29 cellular contexts compared by ENCODE assay signal in the genomic region with DNA sequence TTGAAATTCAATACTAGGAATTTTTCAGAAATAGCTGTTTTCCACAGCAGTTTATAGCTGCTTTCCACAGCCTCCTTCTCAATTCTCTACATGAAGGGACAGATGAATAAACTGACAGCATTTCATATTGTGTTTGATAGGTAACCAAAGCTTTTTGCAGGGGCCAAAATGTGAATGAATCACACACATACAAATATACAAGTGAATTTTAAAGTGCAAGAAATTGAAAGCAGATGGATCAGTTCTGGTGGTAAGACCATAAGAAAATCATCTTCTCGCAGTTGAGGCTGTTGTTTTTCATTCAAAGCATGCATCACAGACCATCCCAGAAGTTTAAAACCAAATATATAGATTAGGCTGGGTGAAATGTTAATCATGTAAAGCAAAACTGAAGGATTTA.
"Had no signal": no experiment of that assay in that cellular context is flagged by ENCODE, and none has a peak within 500 bp of the region (broad histone marks: within the 10 kb centered on the region; RNA-seq: fewer than 3 reads in every experiment).

No MANE protein-coding gene starts in this region.

- H3K4me3 ChIP-seq: ascending aorta, coronary artery, dorsolateral prefrontal cortex, gastroesophageal sphincter had no signal

- H3K4me1 Mint-ChIP-seq: activated B cell treated with CpG ODN at 0.5 μM for 24 hours; activated naive CD4-positive, alpha-beta T cell treated with anti-CD3 and anti-CD28 coated beads, Interleukin-2, amount 50 U/mL, for 24 hours; activated naive CD8-positive, alpha-beta T cell treated with anti-CD3 and anti-CD28 coated beads for 36 hours; activated naive CD8-positive, alpha-beta T cell treated with anti-CD3 and anti-CD28 coated beads, Interleukin-2, amount 50 U/mL, for 24 hours; activated T-helper 17 cell treated with anti-CD3 and anti-CD28 coated beads, Interleukin-2, amount 50 U/mL, for 72 hours; central memory CD8-positive, alpha-beta T cell; endodermal cell; T-helper 17 cell had no signal

- H3K9me3 ChIP-seq: ascending aorta, gastroesophageal sphincter had no signal

- H3K36me3 ChIP-seq: ascending aorta, brain microvascular endothelial cell, gastroesophageal sphincter, WERI-Rb-1 had no signal

- H3K27ac ChIP-seq: ascending aorta, brain microvascular endothelial cell, coronary artery, dorsolateral prefrontal cortex, gastroesophageal sphincter, WERI-Rb-1 had no signal

- H3K36me3 Mint-ChIP-seq: activated naive CD4-positive, alpha-beta T cell treated with anti-CD3 and anti-CD28 coated beads, Interleukin-2, amount 50 U/mL, for 24 hours; activated naive CD8-positive, alpha-beta T cell treated with anti-CD3 and anti-CD28 coated beads for 36 hours had no signal

- H3K4me3 Mint-ChIP-seq: activated B cell treated with CpG ODN at 0.5 μM for 24 hours; activated CD8-positive, alpha-beta T cell treated with anti-CD3 and anti-CD28 coated beads for 36 hours; activated naive CD4-positive, alpha-beta T cell treated with anti-CD3 and anti-CD28 coated beads for 36 hours; activated naive CD4-positive, alpha-beta T cell treated with anti-CD3 and anti-CD28 coated beads, Interleukin-2, amount 50 U/mL, for 24 hours; activated naive CD8-positive, alpha-beta T cell treated with anti-CD3 and anti-CD28 coated beads for 36 hours; activated naive CD8-positive, alpha-beta T cell treated with anti-CD3 and anti-CD28 coated beads, Interleukin-2, amount 50 U/mL, for 24 hours; activated T-cell treated with anti-CD3 and anti-CD28 coated beads, Interleukin-2, amount 50 U/mL, for 4 hours; activated T-helper 17 cell treated with anti-CD3 and anti-CD28 coated beads, Interleukin-2, amount 50 U/mL, for 72 hours; central memory CD8-positive, alpha-beta T cell; dendritic cell treated with granulocyte-macrophage colony-stimulating factor and Interleukin-4, amounts not matched to agents 40 ng/mL and 50 ng/mL, for 4 days; endodermal cell; T-helper 17 cell; T-helper 2 cell treated with Interferon-gamma antibody and Interleukin-4, amounts not matched to agents 5 μg/mL and 100 μg/mL, for 36 hours had no signal

- H3K27me3 ChIP-seq: ascending aorta, brain microvascular endothelial cell, dorsolateral prefrontal cortex, gastroesophageal sphincter had no signal

- DNase-seq: activated B cell treated with CpG ODN at 0.5 μM for 24 hours; activated CD4-positive, alpha-beta T cell treated with anti-CD3 and anti-CD28 coated beads for 48 hours; activated CD4-positive, alpha-beta T cell treated with anti-CD3 and anti-CD28 coated beads, Interleukin-2, amount 50 U/mL, for 1 hour; activated CD4-positive, alpha-beta T cell treated with anti-CD3 and anti-CD28 coated beads, Interleukin-2, amount 50 U/mL, for 48 hours; activated CD8-positive, alpha-beta memory T cell treated with anti-CD3 and anti-CD28 coated beads for 24 hours; activated CD8-positive, alpha-beta T cell treated with anti-CD3 and anti-CD28 coated beads for 36 hours; activated effector memory CD4-positive, alpha-beta T cell treated with anti-CD3 and anti-CD28 coated beads, Interleukin-2, amount 50 U/mL, for 16 hours; activated naive CD4-positive, alpha-beta T cell treated with anti-CD3 and anti-CD28 coated beads for 36 hours; activated naive CD8-positive, alpha-beta T cell treated with anti-CD3 and anti-CD28 coated beads for 36 hours; activated naive CD8-positive, alpha-beta T cell treated with anti-CD3 and anti-CD28 coated beads, Interleukin-2, amount 50 U/mL, for 24 hours; activated T-cell treated with anti-CD3 and anti-CD28 coated beads, Interleukin-2, amount 50 U/mL, for 4 hours; brain microvascular endothelial cell; dorsolateral prefrontal cortex; effector memory CD4-positive, alpha-beta T cell; endodermal cell; foreskin melanocyte; head of caudate nucleus; T-helper 1 cell; T-helper 17 cell; T1000; WERI-Rb-1 had no signal

- H3K27me3 Mint-ChIP-seq: activated B cell treated with CpG ODN at 0.5 μM for 24 hours; activated CD8-positive, alpha-beta T cell treated with anti-CD3 and anti-CD28 coated beads for 36 hours; activated naive CD4-positive, alpha-beta T cell treated with anti-CD3 and anti-CD28 coated beads, Interleukin-2, amount 50 U/mL, for 24 hours; activated naive CD8-positive, alpha-beta T cell treated with anti-CD3 and anti-CD28 coated beads for 36 hours; activated naive CD8-positive, alpha-beta T cell treated with anti-CD3 and anti-CD28 coated beads, Interleukin-2, amount 50 U/mL, for 24 hours; activated T-helper 17 cell treated with anti-CD3 and anti-CD28 coated beads, Interleukin-2, amount 50 U/mL, for 72 hours; central memory CD8-positive, alpha-beta T cell; dendritic cell treated with granulocyte-macrophage colony-stimulating factor and Interleukin-4, amounts not matched to agents 40 ng/mL and 50 ng/mL, for 4 days; T-helper 17 cell had no signal

- H3K4me1 ChIP-seq: ascending aorta, gastroesophageal sphincter had no signal

- H3K9me3 Mint-ChIP-seq: activated naive CD4-positive, alpha-beta T cell treated with anti-CD3 and anti-CD28 coated beads, Interleukin-2, amount 50 U/mL, for 24 hours had no signal

- H3K27ac Mint-ChIP-seq: activated B cell treated with CpG ODN at 0.5 μM for 24 hours; activated CD8-positive, alpha-beta T cell treated with anti-CD3 and anti-CD28 coated beads for 36 hours; activated naive CD4-positive, alpha-beta T cell treated with anti-CD3 and anti-CD28 coated beads for 36 hours; activated naive CD4-positive, alpha-beta T cell treated with anti-CD3 and anti-CD28 coated beads, Interleukin-2, amount 50 U/mL, for 24 hours; activated naive CD8-positive, alpha-beta T cell treated with anti-CD3 and anti-CD28 coated beads for 36 hours; activated naive CD8-positive, alpha-beta T cell treated with anti-CD3 and anti-CD28 coated beads, Interleukin-2, amount 50 U/mL, for 24 hours; activated T-helper 17 cell treated with anti-CD3 and anti-CD28 coated beads, Interleukin-2, amount 50 U/mL, for 72 hours; dendritic cell treated with granulocyte-macrophage colony-stimulating factor and Interleukin-4, amounts not matched to agents 40 ng/mL and 50 ng/mL, for 4 days; endodermal cell; T-helper 17 cell; T-helper 2 cell treated with Interferon-gamma antibody and Interleukin-4, amounts not matched to agents 5 μg/mL and 100 μg/mL, for 36 hours had no signal
